In genomic region chr15:95734422-95735316, GRCh38 we compare ENCODE assay signal across 13 cellular contexts.
A peak's percentile ranks its signal among the peaks of the same experiment; 100 is the strongest.
DNase-seq lines count a peak whose midpoint lies in the region; ATAC-seq, FAIRE-seq and TF ChIP-seq lines count a peak whose summit lies in the region.
"Had no signal": no experiment of that assay in that cellular context is flagged by ENCODE, and none has a peak within 500 bp of the region (broad histone marks: within the 10 kb centered on the region; RNA-seq: fewer than 3 reads in every experiment).

No MANE protein-coding gene starts in this region.

- no peak for ATAC-seq in stimulated activated naive CD8-positive, alpha-beta T cell treated with anti-CD3 and anti-CD28 coated beads, Interleukin-15, Interleukin-2, amounts not matched to agents 100 U/mL and 50 U/mL, for 24 hours
- no peak for ATAC-seq in HG02852 (IDR thresholded peaks at IDR 0.05; ENCODE audit: unreplicated experiment)
- ATAC-seq: gastroesophageal sphincter, lower lobe of right lung had no signal

- H3K27me3 Mint-ChIP-seq in stimulated activated naive CD8-positive, alpha-beta T cell treated with anti-CD3 and anti-CD28 coated beads, Interleukin-15, Interleukin-2, amounts not matched to agents 100 ng/mL and 50 ng/mL, for 24 hours: no peaks in the 10 kb centered on the region
- peaks cover 7% of the 10 kb centered on the region for H3K27me3 Mint-ChIP-seq in T-helper 2 cell treated with Interferon-gamma antibody and Interleukin-4, amounts not matched to agents 5 μg/mL and 100 μg/mL, for 36 hours (ENCODE audit: low read depth)
- peaks cover 1% of the 10 kb centered on the region for H3K27me3 Mint-ChIP-seq in endothelial cell (ENCODE audit: unreplicated experiment)

- H3K27ac Mint-ChIP-seq in stimulated activated naive CD8-positive, alpha-beta T cell treated with anti-CD3 and anti-CD28 coated beads, Interleukin-15, Interleukin-2, amounts not matched to agents 100 ng/mL and 50 ng/mL, for 24 hours: peak overlapping the region; percentile 50
- H3K27ac Mint-ChIP-seq in T-helper 2 cell treated with Interferon-gamma antibody and Interleukin-4, amounts not matched to agents 5 μg/mL and 100 μg/mL, for 36 hours: peak overlapping the region; percentile 49
- peak overlapping the region; percentile 87 for H3K27ac Mint-ChIP-seq in endothelial cell (ENCODE audit: unreplicated experiment)

- peaks cover 32% of the 10 kb centered on the region for H3K4me1 Mint-ChIP-seq in stimulated activated naive CD8-positive, alpha-beta T cell treated with anti-CD3 and anti-CD28 coated beads, Interleukin-15, Interleukin-2, amounts not matched to agents 100 ng/mL and 50 ng/mL, for 24 hours (ENCODE audit: low read depth)
- peaks cover 14% of the 10 kb centered on the region for H3K4me1 Mint-ChIP-seq in T-helper 2 cell treated with Interferon-gamma antibody and Interleukin-4, amounts not matched to agents 5 μg/mL and 100 μg/mL, for 36 hours (ENCODE audit: low read depth)
- H3K4me1 Mint-ChIP-seq in endothelial cell (ENCODE audit: unreplicated experiment): peaks cover 27% of the 10 kb centered on the region

- TF ChIP-seq CTCF in endothelial cell (IDR thresholded peaks at IDR 0.05; ENCODE audit: unreplicated experiment) (no peak), GM13976 (IDR thresholded peaks at IDR 0.05; ENCODE audit: borderline replicate concordance, control extremely low read depth, extremely low read depth, insufficient read depth, missing control alignments) (no peak)

- in situ Hi-C loops in GM13976 (cut with MboI; ENCODE audit: low sequenced_read_pairs, unreplicated experiment): no loop called here

- H3K36me3 Mint-ChIP-seq in stimulated activated naive CD8-positive, alpha-beta T cell treated with anti-CD3 and anti-CD28 coated beads, Interleukin-15, Interleukin-2, amounts not matched to agents 100 ng/mL and 50 ng/mL, for 24 hours (ENCODE audit: low read depth): peaks cover 6% of the 10 kb centered on the region
- H3K36me3 Mint-ChIP-seq in T-helper 2 cell treated with Interferon-gamma antibody and Interleukin-4, amounts not matched to agents 5 μg/mL and 100 μg/mL, for 36 hours (ENCODE audit: low read depth): peaks cover 9% of the 10 kb centered on the region
- no peaks in the 10 kb centered on the region for H3K36me3 Mint-ChIP-seq in endothelial cell (ENCODE audit: low read depth, unreplicated experiment)

- no peak for DNase-seq in stimulated activated naive CD8-positive, alpha-beta T cell treated with anti-CD3 and anti-CD28 coated beads, Interleukin-15, Interleukin-2, amounts not matched to agents 100 U/mL and 50 U/mL, for 24 hours
- no peak for DNase-seq in T-helper 2 cell treated with Interferon-gamma antibody and Interleukin-4, amounts not matched to agents 5 μg/mL and 100 μg/mL, for 36 hours (ENCODE audit: low spot score)
- DNase-seq in endothelial cell (ENCODE audit: low spot score): no peak
- peak; percentile 28 for DNase-seq in urothelium cell line (ENCODE audit: low spot score)
- DNase-seq in mucosa of gallbladder (ENCODE audit: low spot score): no peak
- DNase-seq in GM13976 (ENCODE audit: low spot score): no peak
- DNase-seq: activated CD4-positive, alpha-beta T cell treated with anti-CD3 and anti-CD28 coated beads, Interleukin-2, amount 50 U/mL, for 4 hours; lower lobe of right lung; NCI-H446; SHP77 treated with DMSO at 0.1 percent for 48 hours had no signal

- H3K9me3 Mint-ChIP-seq in stimulated activated naive CD8-positive, alpha-beta T cell treated with anti-CD3 and anti-CD28 coated beads, Interleukin-15, Interleukin-2, amounts not matched to agents 100 ng/mL and 50 ng/mL, for 24 hours: peaks cover 8% of the 10 kb centered on the region
- H3K9me3 Mint-ChIP-seq in T-helper 2 cell treated with Interferon-gamma antibody and Interleukin-4, amounts not matched to agents 5 μg/mL and 100 μg/mL, for 36 hours: peaks cover 25% of the 10 kb centered on the region
- H3K9me3 Mint-ChIP-seq in endothelial cell (ENCODE audit: unreplicated experiment): no peaks in the 10 kb centered on the region

- no peak for FAIRE-seq in urothelium cell line (lab: Jason Lieb, UNC)

- no peak overlapping the region for H3K4me3 Mint-ChIP-seq in stimulated activated naive CD8-positive, alpha-beta T cell treated with anti-CD3 and anti-CD28 coated beads, Interleukin-15, Interleukin-2, amounts not matched to agents 100 ng/mL and 50 ng/mL, for 24 hours
- peak overlapping the region; percentile 48 for H3K4me3 Mint-ChIP-seq in T-helper 2 cell treated with Interferon-gamma antibody and Interleukin-4, amounts not matched to agents 5 μg/mL and 100 μg/mL, for 36 hours
- H3K4me3 Mint-ChIP-seq in endothelial cell (ENCODE audit: unreplicated experiment): no peak overlapping the region
